ENCODE assay signal across 27 cellular contexts in genomic region chr4:107114059-107114458, GRCh38.
"Had no signal": no experiment of that assay in that cellular context is flagged by ENCODE, and none has a peak within 500 bp of the region (broad histone marks: within the 10 kb centered on the region; RNA-seq: fewer than 3 reads in every experiment).

No MANE protein-coding gene starts in this region.

- ATAC-seq: effector memory CD8-positive, alpha-beta T cell; esophagus mucosa; foreskin keratinocyte; gastrocnemius medialis; gastroesophageal sphincter; heart left ventricle; heart right ventricle had no signal

- H3K27me3 ChIP-seq: colonic mucosa, dorsolateral prefrontal cortex, esophagus muscularis mucosa, esophagus squamous epithelium, gastrocnemius medialis, gastroesophageal sphincter, heart left ventricle, heart right ventricle, hepatocyte had no signal

- H3K79me2 ChIP-seq: hepatocyte had no signal

- H3K27me3 Mint-ChIP-seq: dendritic cell treated with granulocyte-macrophage colony-stimulating factor and Interleukin-4, amounts not matched to agents 40 ng/mL and 50 ng/mL, for 4 days; effector memory CD8-positive, alpha-beta T cell had no signal

- H2AFZ ChIP-seq: hepatocyte had no signal

- H3K27ac Mint-ChIP-seq: dendritic cell treated with granulocyte-macrophage colony-stimulating factor and Interleukin-4, amounts not matched to agents 40 ng/mL and 50 ng/mL, for 4 days; effector memory CD8-positive, alpha-beta T cell; endodermal cell had no signal

- H3K4me2 ChIP-seq: hepatocyte had no signal

- H3K9me3 ChIP-seq: colonic mucosa, esophagus muscularis mucosa, esophagus squamous epithelium, gastrocnemius medialis, gastroesophageal sphincter had no signal

- H3K27ac ChIP-seq: colonic mucosa, coronary artery, dorsolateral prefrontal cortex, epithelial cell of prostate, esophagus muscularis mucosa, esophagus squamous epithelium, foreskin keratinocyte, gastroesophageal sphincter, heart left ventricle, heart right ventricle, hepatocyte had no signal

- DNase-seq: colonic mucosa; cortex of kidney; dermis blood vessel endothelial cell; dorsolateral prefrontal cortex; effector CD4-positive, alpha-beta T cell; effector CD8-positive, alpha-beta T cell; effector memory CD4-positive, alpha-beta T cell; effector memory CD8-positive, alpha-beta T cell; endodermal cell; erythroblast; esophagus squamous epithelium; foreskin fibroblast; foreskin keratinocyte; foreskin melanocyte; gastrocnemius medialis; glutamatergic neuron; head of caudate nucleus; heart left ventricle; heart right ventricle had no signal

- H3K4me3 Mint-ChIP-seq: dendritic cell treated with granulocyte-macrophage colony-stimulating factor and Interleukin-4, amounts not matched to agents 40 ng/mL and 50 ng/mL, for 4 days; effector memory CD8-positive, alpha-beta T cell; endodermal cell had no signal

- FAIRE-seq: endothelial cell of umbilical vein had no signal

- H3K4me1 ChIP-seq: colonic mucosa, esophagus muscularis mucosa, esophagus squamous epithelium, foreskin keratinocyte, gastroesophageal sphincter, heart left ventricle, heart right ventricle had no signal

- H3K36me3 ChIP-seq: colonic mucosa, esophagus muscularis mucosa, esophagus squamous epithelium, gastrocnemius medialis, gastroesophageal sphincter, heart left ventricle, heart right ventricle had no signal

- H3K4me3 ChIP-seq: colonic mucosa, coronary artery, esophagus muscularis mucosa, esophagus squamous epithelium, gastrocnemius medialis, gastroesophageal sphincter, heart left ventricle, heart right ventricle, hepatocyte had no signal
